In genomic region chr4:156251373-156252065, GRCh38 we compare ENCODE assay signal across 14 cellular contexts.
DNase-seq lines count a peak whose midpoint lies in the region; ATAC-seq and TF ChIP-seq lines count a peak whose summit lies in the region.
"Had no signal": no experiment of that assay in that cellular context is flagged by ENCODE, and none has a peak within 500 bp of the region (broad histone marks: within the 10 kb centered on the region; RNA-seq: fewer than 3 reads in every experiment).

No MANE protein-coding gene starts in this region.

- H3K9me3 ChIP-seq in WERI-Rb-1 (ENCODE audit: severe bottlenecking): no peaks in the 10 kb centered on the region
- H3K9me3 ChIP-seq: HAP-1 had no signal

- H3K27me3 ChIP-seq in WERI-Rb-1 (ENCODE audit: insufficient read depth, low read depth, severe bottlenecking): no peaks in the 10 kb centered on the region

- no peak overlapping the region for H3K27ac Mint-ChIP-seq in stimulated activated effector memory CD8-positive, alpha-beta T cell treated with anti-CD3 and anti-CD28 coated beads, Interleukin-12 subunit alpha, Interleukin-12 subunit beta, amount 100 ng/mL, for 72 hours
- H3K27ac Mint-ChIP-seq: B cell; CD4-positive, alpha-beta T cell had no signal

- ATAC-seq in stimulated activated effector memory CD8-positive, alpha-beta T cell treated with anti-CD3 and anti-CD28 coated beads, Interleukin-12 subunit alpha, Interleukin-12 subunit beta, amount 100 ng/mL, for 72 hours: no peak

- H3K4me3 Mint-ChIP-seq in stimulated activated effector memory CD8-positive, alpha-beta T cell treated with anti-CD3 and anti-CD28 coated beads, Interleukin-12 subunit alpha, Interleukin-12 subunit beta, amount 100 ng/mL, for 72 hours: no peak overlapping the region
- H3K4me3 Mint-ChIP-seq: B cell; CD4-positive, alpha-beta T cell had no signal

- DNase-seq in EL (peak; percentile 15), NCI-H524 treated with DMSO at 0.1 percent for 48 hours (lab: John Stamatoyannopoulos, UW) (peak; percentile 89), WERI-Rb-1 (peak; percentile 80), GM10266 (ENCODE audit: extremely low spot score) (no peak), foreskin melanocyte (no peak)
- no peak for DNase-seq in stimulated activated effector memory CD8-positive, alpha-beta T cell treated with anti-CD3 and anti-CD28 coated beads, Interleukin-12 subunit alpha, Interleukin-12 subunit beta, amount 100 ng/mL, for 72 hours (ENCODE audit: low spot score in 2 of 2)
- DNase-seq: C1 segment of cervical spinal cord; Calu3; CD4-positive, alpha-beta T cell; DMS79 treated with DMSO at 0.1 percent for 48 hours; GDM1 had no signal

- H3K27ac ChIP-seq in WERI-Rb-1 (no peak overlapping the region), temporal lobe (ENCODE audit: low read depth, low read length) (peak overlapping the region; percentile 24)

- no peaks in the 10 kb centered on the region for H3K36me3 Mint-ChIP-seq in stimulated activated effector memory CD8-positive, alpha-beta T cell treated with anti-CD3 and anti-CD28 coated beads, Interleukin-12 subunit alpha, Interleukin-12 subunit beta, amount 100 ng/mL, for 72 hours

- H3K4me1 Mint-ChIP-seq in stimulated activated effector memory CD8-positive, alpha-beta T cell treated with anti-CD3 and anti-CD28 coated beads, Interleukin-12 subunit alpha, Interleukin-12 subunit beta, amount 100 ng/mL, for 72 hours: no peaks in the 10 kb centered on the region
- H3K4me1 Mint-ChIP-seq: B cell had no signal

- H3K4me3 ChIP-seq in WERI-Rb-1 (ENCODE audit: low read depth, low read length): no peak overlapping the region
- H3K4me3 ChIP-seq: HAP-1 had no signal

- H3K9me3 Mint-ChIP-seq in stimulated activated effector memory CD8-positive, alpha-beta T cell treated with anti-CD3 and anti-CD28 coated beads, Interleukin-12 subunit alpha, Interleukin-12 subunit beta, amount 100 ng/mL, for 72 hours: peaks cover 13% of the 10 kb centered on the region
- H3K9me3 Mint-ChIP-seq: CD4-positive, alpha-beta T cell had no signal

- H3K36me3 ChIP-seq in WERI-Rb-1: no peaks in the 10 kb centered on the region
- H3K36me3 ChIP-seq: HAP-1 had no signal

- TF ChIP-seq CTCF in WERI-Rb-1 (IDR thresholded peaks at IDR 0.05; ENCODE audit: low read depth, low read length) (no peak), GM10266 (IDR thresholded peaks at IDR 0.05; ENCODE audit: control insufficient read depth, insufficient read depth, low read depth, missing control alignments) (no peak)

Comparison
In these comparisons a context has a peak if more than half of its experiments do, and no peak if none do; other contexts are left out.
1. DNase-seq: peak in EL (single experiment), NCI-H524 treated with DMSO at 0.1 percent for 48 hours (single experiment) and WERI-Rb-1 (single experiment); none in stimulated activated effector memory CD8-positive, alpha-beta T cell treated with anti-CD3 and anti-CD28 coated beads, Interleukin-12 subunit alpha, Interleukin-12 subunit beta, amount 100 ng/mL, for 72 hours (0 of 2), GM10266 (single experiment) and foreskin melanocyte (single experiment).